1 cellular context compared by ENCODE assay signal in genomic region chr1:2074316-2074855, GRCh38.
TF ChIP-seq lines count a peak whose summit lies in the region.

No MANE protein-coding gene starts in this region.

TF ChIP-seq in WTC11, 78 proteins besides CTCF, POLR2A, EP300 and RAD21 (continued from another document):
- no peak for TF ChIP-seq MLX (CRISPR knock-in tag; IDR thresholded peaks at IDR 0.05)
TF ChIP-seq in WTC11: peak in this region for 0.
